2 cellular contexts compared by ENCODE assay signal in the genomic region with DNA sequence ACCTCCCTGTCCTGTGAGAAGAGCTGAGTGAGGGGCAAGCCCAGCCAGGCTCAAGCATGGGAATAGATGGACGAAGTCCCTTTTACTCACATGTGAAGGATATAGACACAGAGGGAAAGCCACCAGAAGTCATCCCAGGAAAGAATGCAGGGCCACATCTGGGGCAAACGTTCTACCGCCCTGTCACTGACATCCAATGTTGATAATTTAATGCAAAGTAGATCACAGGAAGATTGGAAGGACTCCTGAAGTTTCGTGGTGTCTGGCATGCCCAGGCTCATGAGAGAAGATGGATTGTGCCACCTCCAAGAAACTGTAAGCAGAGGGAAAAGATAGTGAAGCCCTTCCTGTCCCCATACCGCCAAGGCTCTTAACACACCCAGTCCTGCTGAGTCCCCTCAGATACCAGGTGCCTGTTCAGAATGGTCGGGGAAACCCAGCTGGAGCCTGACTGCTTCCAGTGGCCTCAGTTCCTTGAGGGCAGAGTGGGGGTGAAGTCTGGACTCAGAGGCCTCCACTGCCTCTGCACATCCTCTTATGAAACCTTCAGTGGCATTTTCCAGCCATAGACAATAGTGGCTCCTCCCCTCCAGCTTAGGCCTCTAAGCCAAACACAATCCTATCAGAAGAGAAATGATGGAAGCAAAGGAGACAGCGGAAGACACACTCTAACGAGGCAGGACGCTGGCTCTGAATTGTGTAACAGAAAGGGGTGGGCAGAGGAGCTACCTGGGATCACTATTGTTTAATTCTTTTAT.
TF ChIP-seq lines count a peak whose summit lies in the region.

No MANE protein-coding gene starts in this region.

TF ChIP-seq in GM23338, 12 proteins besides CTCF, POLR2A, EP300 and RAD21 (continues in another document):
- TF ChIP-seq ZNF331 (CRISPR knock-in tag; IDR thresholded peaks at IDR 0.05; ENCODE audit: low read depth) (no peak), EZH2phosphoT487 (IDR thresholded peaks at IDR 0.05; ENCODE audit: unreplicated experiment) (no peak), JUNB (IDR thresholded peaks at IDR 0.05; ENCODE audit: unreplicated experiment) (no peak), POLR2AphosphoS5 (IDR thresholded peaks at IDR 0.05; ENCODE audit: low read depth) (no peak), STAT1 (IDR thresholded peaks at IDR 0.05; ENCODE audit: unreplicated experiment) (no peak)
- TF ChIP-seq, protein P1, sequence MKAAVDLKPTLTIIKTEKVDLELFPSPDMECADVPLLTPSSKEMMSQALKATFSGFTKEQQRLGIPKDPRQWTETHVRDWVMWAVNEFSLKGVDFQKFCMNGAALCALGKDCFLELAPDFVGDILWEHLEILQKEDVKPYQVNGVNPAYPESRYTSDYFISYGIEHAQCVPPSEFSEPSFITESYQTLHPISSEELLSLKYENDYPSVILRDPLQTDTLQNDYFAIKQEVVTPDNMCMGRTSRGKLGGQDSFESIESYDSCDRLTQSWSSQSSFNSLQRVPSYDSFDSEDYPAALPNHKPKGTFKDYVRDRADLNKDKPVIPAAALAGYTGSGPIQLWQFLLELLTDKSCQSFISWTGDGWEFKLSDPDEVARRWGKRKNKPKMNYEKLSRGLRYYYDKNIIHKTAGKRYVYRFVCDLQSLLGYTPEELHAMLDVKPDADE (IDR thresholded peaks at IDR 0.05), result no peak
- TF ChIP-seq, protein P2, sequence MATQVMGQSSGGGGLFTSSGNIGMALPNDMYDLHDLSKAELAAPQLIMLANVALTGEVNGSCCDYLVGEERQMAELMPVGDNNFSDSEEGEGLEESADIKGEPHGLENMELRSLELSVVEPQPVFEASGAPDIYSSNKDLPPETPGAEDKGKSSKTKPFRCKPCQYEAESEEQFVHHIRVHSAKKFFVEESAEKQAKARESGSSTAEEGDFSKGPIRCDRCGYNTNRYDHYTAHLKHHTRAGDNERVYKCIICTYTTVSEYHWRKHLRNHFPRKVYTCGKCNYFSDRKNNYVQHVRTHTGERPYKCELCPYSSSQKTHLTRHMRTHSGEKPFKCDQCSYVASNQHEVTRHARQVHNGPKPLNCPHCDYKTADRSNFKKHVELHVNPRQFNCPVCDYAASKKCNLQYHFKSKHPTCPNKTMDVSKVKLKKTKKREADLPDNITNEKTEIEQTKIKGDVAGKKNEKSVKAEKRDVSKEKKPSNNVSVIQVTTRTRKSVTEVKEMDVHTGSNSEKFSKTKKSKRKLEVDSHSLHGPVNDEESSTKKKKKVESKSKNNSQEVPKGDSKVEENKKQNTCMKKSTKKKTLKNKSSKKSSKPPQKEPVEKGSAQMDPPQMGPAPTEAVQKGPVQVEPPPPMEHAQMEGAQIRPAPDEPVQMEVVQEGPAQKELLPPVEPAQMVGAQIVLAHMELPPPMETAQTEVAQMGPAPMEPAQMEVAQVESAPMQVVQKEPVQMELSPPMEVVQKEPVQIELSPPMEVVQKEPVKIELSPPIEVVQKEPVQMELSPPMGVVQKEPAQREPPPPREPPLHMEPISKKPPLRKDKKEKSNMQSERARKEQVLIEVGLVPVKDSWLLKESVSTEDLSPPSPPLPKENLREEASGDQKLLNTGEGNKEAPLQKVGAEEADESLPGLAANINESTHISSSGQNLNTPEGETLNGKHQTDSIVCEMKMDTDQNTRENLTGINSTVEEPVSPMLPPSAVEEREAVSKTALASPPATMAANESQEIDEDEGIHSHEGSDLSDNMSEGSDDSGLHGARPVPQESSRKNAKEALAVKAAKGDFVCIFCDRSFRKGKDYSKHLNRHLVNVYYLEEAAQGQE (IDR thresholded peaks at IDR 0.05; ENCODE audit: unreplicated experiment), result no peak
- TF ChIP-seq, protein P3, sequence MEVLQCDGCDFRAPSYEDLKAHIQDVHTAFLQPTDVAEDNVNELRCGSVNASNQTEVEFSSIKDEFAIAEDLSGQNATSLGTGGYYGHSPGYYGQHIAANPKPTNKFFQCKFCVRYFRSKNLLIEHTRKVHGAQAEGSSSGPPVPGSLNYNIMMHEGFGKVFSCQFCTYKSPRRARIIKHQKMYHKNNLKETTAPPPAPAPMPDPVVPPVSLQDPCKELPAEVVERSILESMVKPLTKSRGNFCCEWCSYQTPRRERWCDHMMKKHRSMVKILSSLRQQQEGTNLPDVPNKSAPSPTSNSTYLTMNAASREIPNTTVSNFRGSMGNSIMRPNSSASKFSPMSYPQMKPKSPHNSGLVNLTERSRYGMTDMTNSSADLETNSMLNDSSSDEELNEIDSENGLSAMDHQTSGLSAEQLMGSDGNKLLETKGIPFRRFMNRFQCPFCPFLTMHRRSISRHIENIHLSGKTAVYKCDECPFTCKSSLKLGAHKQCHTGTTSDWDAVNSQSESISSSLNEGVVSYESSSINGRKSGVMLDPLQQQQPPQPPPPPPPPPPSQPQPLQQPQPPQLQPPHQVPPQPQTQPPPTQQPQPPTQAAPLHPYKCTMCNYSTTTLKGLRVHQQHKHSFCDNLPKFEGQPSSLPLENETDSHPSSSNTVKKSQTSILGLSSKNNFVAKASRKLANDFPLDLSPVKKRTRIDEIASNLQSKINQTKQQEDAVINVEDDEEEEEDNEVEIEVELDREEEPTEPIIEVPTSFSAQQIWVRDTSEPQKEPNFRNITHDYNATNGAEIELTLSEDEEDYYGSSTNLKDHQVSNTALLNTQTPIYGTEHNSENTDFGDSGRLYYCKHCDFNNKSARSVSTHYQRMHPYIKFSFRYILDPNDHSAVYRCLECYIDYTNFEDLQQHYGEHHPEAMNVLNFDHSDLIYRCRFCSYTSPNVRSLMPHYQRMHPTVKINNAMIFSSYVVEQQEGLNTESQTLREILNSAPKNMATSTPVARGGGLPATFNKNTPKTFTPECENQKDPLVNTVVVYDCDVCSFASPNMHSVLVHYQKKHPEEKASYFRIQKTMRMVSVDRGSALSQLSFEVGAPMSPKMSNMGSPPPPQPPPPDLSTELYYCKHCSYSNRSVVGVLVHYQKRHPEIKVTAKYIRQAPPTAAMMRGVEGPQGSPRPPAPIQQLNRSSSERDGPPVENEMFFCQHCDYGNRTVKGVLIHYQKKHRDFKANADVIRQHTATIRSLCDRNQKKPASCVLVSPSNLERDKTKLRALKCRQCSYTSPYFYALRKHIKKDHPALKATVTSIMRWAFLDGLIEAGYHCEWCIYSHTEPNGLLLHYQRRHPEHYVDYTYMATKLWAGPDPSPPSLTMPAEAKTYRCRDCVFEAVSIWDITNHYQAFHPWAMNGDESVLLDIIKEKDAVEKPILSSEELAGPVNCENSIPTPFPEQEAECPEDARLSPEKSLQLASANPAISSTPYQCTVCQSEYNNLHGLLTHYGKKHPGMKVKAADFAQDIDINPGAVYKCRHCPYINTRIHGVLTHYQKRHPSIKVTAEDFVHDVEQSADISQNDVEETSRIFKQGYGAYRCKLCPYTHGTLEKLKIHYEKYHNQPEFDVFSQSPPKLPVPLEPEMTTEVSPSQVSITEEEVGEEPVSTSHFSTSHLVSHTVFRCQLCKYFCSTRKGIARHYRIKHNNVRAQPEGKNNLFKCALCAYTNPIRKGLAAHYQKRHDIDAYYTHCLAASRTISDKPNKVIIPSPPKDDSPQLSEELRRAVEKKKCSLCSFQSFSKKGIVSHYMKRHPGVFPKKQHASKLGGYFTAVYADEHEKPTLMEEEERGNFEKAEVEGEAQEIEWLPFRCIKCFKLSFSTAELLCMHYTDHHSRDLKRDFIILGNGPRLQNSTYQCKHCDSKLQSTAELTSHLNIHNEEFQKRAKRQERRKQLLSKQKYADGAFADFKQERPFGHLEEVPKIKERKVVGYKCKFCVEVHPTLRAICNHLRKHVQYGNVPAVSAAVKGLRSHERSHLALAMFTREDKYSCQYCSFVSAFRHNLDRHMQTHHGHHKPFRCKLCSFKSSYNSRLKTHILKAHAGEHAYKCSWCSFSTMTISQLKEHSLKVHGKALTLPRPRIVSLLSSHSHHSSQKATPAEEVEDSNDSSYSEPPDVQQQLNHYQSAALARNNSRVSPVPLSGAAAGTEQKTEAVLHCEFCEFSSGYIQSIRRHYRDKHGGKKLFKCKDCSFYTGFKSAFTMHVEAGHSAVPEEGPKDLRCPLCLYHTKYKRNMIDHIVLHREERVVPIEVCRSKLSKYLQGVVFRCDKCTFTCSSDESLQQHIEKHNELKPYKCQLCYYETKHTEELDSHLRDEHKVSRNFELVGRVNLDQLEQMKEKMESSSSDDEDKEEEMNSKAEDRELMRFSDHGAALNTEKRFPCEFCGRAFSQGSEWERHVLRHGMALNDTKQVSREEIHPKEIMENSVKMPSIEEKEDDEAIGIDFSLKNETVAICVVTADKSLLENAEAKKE (CRISPR knock-in tag; IDR thresholded peaks at IDR 0.05), result no peak

TF ChIP-seq in H1, 55 proteins besides CTCF, POLR2A, EP300 and RAD21:
- TF ChIP-seq GABPA (IDR thresholded peaks at IDR 0.05; ENCODE audit: borderline replicate concordance, insufficient read depth, low read length) (no peak), EZH2 (IDR thresholded peaks at IDR 0.05; ENCODE audit: low read depth, low read length, severe bottlenecking) (no peak), CHD1 (IDR thresholded peaks at IDR 0.05; ENCODE audit: low read depth, low read length) (no peak), BRCA1 (IDR thresholded peaks at IDR 0.05; ENCODE audit: low read depth, low read length) (no peak), TAF7 (optimal IDR thresholded peaks at IDR 0.05; ENCODE audit: borderline replicate concordance, low read depth, low read length) (no peak), CEBPB (IDR thresholded peaks at IDR 0.05; ENCODE audit: low read depth, low read length) (no peak)
